Comparison of ENCODE assay signal across 24 cellular contexts in the genomic region with DNA sequence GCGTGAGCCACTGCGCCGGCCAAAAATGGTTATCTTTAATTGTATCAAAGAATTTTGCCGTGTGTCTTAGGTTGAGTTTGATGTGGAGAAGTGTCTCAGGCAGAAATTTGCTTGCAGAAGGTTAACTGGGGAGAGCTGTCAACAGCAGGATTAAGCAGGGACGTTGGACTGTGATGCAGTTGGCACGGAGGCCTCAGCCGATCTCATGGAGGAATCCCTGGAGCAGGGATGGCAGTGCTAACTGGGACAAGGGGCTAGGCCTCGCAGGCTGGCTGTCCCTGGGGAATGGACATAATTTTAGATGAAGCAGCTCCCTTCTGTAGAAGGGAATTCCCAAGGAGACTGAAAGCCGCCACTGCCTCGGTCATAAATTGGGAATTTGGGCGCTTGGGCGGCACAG. TPM values are rescaled to one million over a fixed set of nuclear protein-coding genes. Genes with fewer than 3 reads are reported as not detected.
A peak's percentile ranks its signal among the peaks of the same experiment; 100 is the strongest.
DNase-seq lines count a peak whose midpoint lies in the region; ATAC-seq, FAIRE-seq and TF ChIP-seq lines count a peak whose summit lies in the region.
"Had no signal": no experiment of that assay in that cellular context is flagged by ENCODE, and none has a peak within 500 bp of the region (broad histone marks: within the 10 kb centered on the region; RNA-seq: fewer than 3 reads in every experiment).

No MANE protein-coding gene starts in this region.

- no peaks in the 10 kb centered on the region for H3K79me2 ChIP-seq in K562 (ENCODE audit: control insufficient read depth, insufficient read depth, low read length)

- no peaks in the 10 kb centered on the region for H3K27me3 ChIP-seq in K562 (ENCODE audit: control insufficient read depth in 2 of 2, insufficient read depth in 2 of 2, low read length in 2 of 2)
- H3K27me3 ChIP-seq: BLaER1 had no signal

- FAIRE-seq in K562 (lab: Jason Lieb, UNC): no peak
- FAIRE-seq: D721Med, H1 had no signal

- CTCF ChIA-PET in K562 (lab: Yijun Ruan, JAX; ENCODE audit: low intra/inter-chr PET ratio): no interaction called here

- no peak for TF ChIP-seq POLR2A in K562 (conservative IDR thresholded peaks at IDR 0.05)

- no peaks in the 10 kb centered on the region for H3K27me3 Mint-ChIP-seq in stimulated activated naive B cell treated with anti-CD40 and anti-IgM and Interleukin-4, amounts not matched to agents 10 μg/mL and 1 μg/mL and 100 μg/mL, for 72 hours

- H3K4me1 ChIP-seq in K562 (replicated peaks in 1 of 2; ENCODE audit: control insufficient read depth in 2 of 2, insufficient read depth in 2 of 2, low read length in 2 of 2) (no peaks in the 10 kb centered on the region), mucosa of descending colon (ENCODE audit: low read depth) (no peaks in the 10 kb centered on the region)
- H3K4me1 ChIP-seq: BLaER1 had no signal

- POLR2A ChIA-PET in K562 (lab: Yijun Ruan, JAX): interaction anchor here (0.9 kb wide), 1 partner anchor 9 kb away, joined by 3 read pairs; no protein-coding TSS in a partner anchor

- no peaks in the 10 kb centered on the region for H3K9me1 ChIP-seq in K562 (ENCODE audit: control insufficient read depth, insufficient read depth, low read length)

- H3K4me3 Mint-ChIP-seq in stimulated activated naive B cell treated with anti-CD40 and anti-IgM and Interleukin-4, amounts not matched to agents 10 μg/mL and 1 μg/mL and 100 μg/mL, for 72 hours: no peak overlapping the region
- H3K4me3 Mint-ChIP-seq: CD4-positive, CD25-positive, alpha-beta regulatory T cell; IgD-negative memory B cell had no signal

- peak overlapping the region; percentile 14 for H3K27ac Mint-ChIP-seq in stimulated activated naive B cell treated with anti-CD40 and anti-IgM and Interleukin-4, amounts not matched to agents 10 μg/mL and 1 μg/mL and 100 μg/mL, for 72 hours
- H3K27ac Mint-ChIP-seq: CD4-positive, CD25-positive, alpha-beta regulatory T cell; IgD-negative memory B cell had no signal

- no peak for TF ChIP-seq RAD21 in K562 (CRISPR knock-in tag; conservative IDR thresholded peaks at IDR 0.05 in 1 of 2, IDR thresholded peaks at IDR 0.05 in 1 of 2)

- no peaks in the 10 kb centered on the region for H3K4me1 Mint-ChIP-seq in stimulated activated naive B cell treated with anti-CD40 and anti-IgM and Interleukin-4, amounts not matched to agents 10 μg/mL and 1 μg/mL and 100 μg/mL, for 72 hours
- H3K4me1 Mint-ChIP-seq: CD4-positive, CD25-positive, alpha-beta regulatory T cell had no signal

- H3K36me3 ChIP-seq in K562 (ENCODE audit: control insufficient read depth, insufficient read depth, low read length): no peaks in the 10 kb centered on the region
- H3K36me3 ChIP-seq in mucosa of descending colon (ENCODE audit: low read depth): no peaks in the 10 kb centered on the region
- H3K36me3 ChIP-seq: BLaER1 had no signal

- no peaks in the 10 kb centered on the region for H3K9me3 Mint-ChIP-seq in stimulated activated naive B cell treated with anti-CD40 and anti-IgM and Interleukin-4, amounts not matched to agents 10 μg/mL and 1 μg/mL and 100 μg/mL, for 72 hours
- H3K9me3 Mint-ChIP-seq: IgD-negative memory B cell had no signal

- H3K4me3 ChIP-seq in K562 (no peak overlapping the region), mucosa of descending colon (no peak overlapping the region)
- H3K4me3 ChIP-seq: BLaER1, SK-N-MC had no signal

- ATAC-seq in Right ventricle myocardium inferior (peak; percentile 76), K562 (no peak), left ventricle myocardium superior (peak; percentile 77), mucosa of descending colon (no peak)
- ATAC-seq in stimulated activated naive B cell treated with anti-CD40 and anti-IgM and Interleukin-4, amounts not matched to agents 10 μg/mL and 1 μg/mL and 100 μg/mL, for 72 hours (replicated peaks): no peak

- DNase-seq in Right ventricle myocardium inferior (ENCODE audit: missing footprints): no peak
- no peak for DNase-seq in cardiac septum (ENCODE audit: low spot score)
- no peak for DNase-seq in K562 (ENCODE audit: extremely low read depth in 1 of 4, low spot score in 3 of 4)
- DNase-seq in left ventricle myocardium superior: peak; percentile 39
- no peak for DNase-seq in stimulated activated naive B cell treated with anti-CD40 and anti-IgM and Interleukin-4, amounts not matched to agents 10 μg/mL and 1 μg/mL and 100 μg/mL, for 72 hours
- DNase-seq in mucosa of descending colon: no peak
- no peak for DNase-seq in SIG-M5 (lab: John Stamatoyannopoulos, UW)
- DNase-seq: CD4-positive, CD25-positive, alpha-beta regulatory T cell; DMS53; HCEC 1CT; NCI-H1048; NCI-H1417; NCI-H1694; NCI-H2081; NCI-H2171; NCI-H524; NCI-H748 treated with DMSO at 0.1 percent for 48 hours; RPMI8226; SHP77 treated with DMSO at 0.1 percent for 48 hours had no signal

- intact Hi-C loops in Right ventricle myocardium inferior (cut with DNase I): no loop called here
- intact Hi-C loops in cardiac septum (cut with DNase I): loop anchor here (10.0 kb wide), 1 partner anchor 126 kb away; no protein-coding TSS in a partner anchor
- intact Hi-C loops in K562 (cut with micrococcal nuclease): no loop called here
- intact Hi-C loops in left ventricle myocardium superior (cut with micrococcal nuclease): no loop called here
- intact Hi-C loops in mucosa of descending colon (cut with DNase I, micrococcal nuclease): no loop called here

- H2AFZ ChIP-seq in K562 (ENCODE audit: low read depth, low read length): 0 out of 2 replicates have a peak overlapping the region, but pooled peaks have one; percentile 9

- no peak overlapping the region for H3K27ac ChIP-seq in K562 (ENCODE audit: extremely low read depth, low read depth, low read length)
- H3K27ac ChIP-seq: BLaER1, SK-N-MC had no signal

- no peak overlapping the region for H3K4me2 ChIP-seq in K562 (ENCODE audit: insufficient read depth, low read length)
- H3K4me2 ChIP-seq: BLaER1 had no signal

- no peaks in the 10 kb centered on the region for H3K9me3 ChIP-seq in K562 (replicated peaks; ENCODE audit: control insufficient read depth, insufficient read depth, low read depth, low read length)
- H3K9me3 ChIP-seq in mucosa of descending colon: no peaks in the 10 kb centered on the region
- H3K9me3 ChIP-seq: BLaER1 had no signal

- no TSS peak for BruUV-seq in K562 (replicated peaks; lab: Mats Ljungman, UMichigan)

- in situ Hi-C loops in K562 (cut with MboI): no loop called here

- no peak for TF ChIP-seq CTCF in K562 (IDR thresholded peaks at IDR 0.05 in 2 of 3, conservative IDR thresholded peaks at IDR 0.05 in 1 of 3; ENCODE audit: insufficient read depth in 2 of 3, low read depth in 1 of 3, low read length in 3 of 3)
- TF ChIP-seq CTCF in mucosa of descending colon (IDR thresholded peaks at IDR 0.05): no peak

- TF ChIP-seq EP300 in K562 (IDR thresholded peaks at IDR 0.05; ENCODE audit: low read length): no peak

- no peaks in the 10 kb centered on the region for H4K20me1 ChIP-seq in K562 (replicated peaks; ENCODE audit: control insufficient read depth, insufficient read depth, low read length)
- H4K20me1 ChIP-seq: BLaER1 had no signal

- 62% methylated on average over 12 of the region's 12 CpGs for WGBS in K562 (ENCODE audit: insufficient coverage, low coverage, missing lambda C conversion rate)

- H3K36me3 Mint-ChIP-seq in stimulated activated naive B cell treated with anti-CD40 and anti-IgM and Interleukin-4, amounts not matched to agents 10 μg/mL and 1 μg/mL and 100 μg/mL, for 72 hours: no peaks in the 10 kb centered on the region
- H3K36me3 Mint-ChIP-seq: CD4-positive, CD25-positive, alpha-beta regulatory T cell; IgD-negative memory B cell had no signal

- no peak overlapping the region for H3K9ac ChIP-seq in K562 (ENCODE audit: insufficient read depth in 1 of 2, low read depth in 2 of 2, low read length in 2 of 2)
- H3K9ac ChIP-seq: BLaER1 had no signal

TF ChIP-seq in K562, 482 proteins besides CTCF, POLR2A, EP300 and RAD21:
- TF ChIP-seq, protein P1, sequence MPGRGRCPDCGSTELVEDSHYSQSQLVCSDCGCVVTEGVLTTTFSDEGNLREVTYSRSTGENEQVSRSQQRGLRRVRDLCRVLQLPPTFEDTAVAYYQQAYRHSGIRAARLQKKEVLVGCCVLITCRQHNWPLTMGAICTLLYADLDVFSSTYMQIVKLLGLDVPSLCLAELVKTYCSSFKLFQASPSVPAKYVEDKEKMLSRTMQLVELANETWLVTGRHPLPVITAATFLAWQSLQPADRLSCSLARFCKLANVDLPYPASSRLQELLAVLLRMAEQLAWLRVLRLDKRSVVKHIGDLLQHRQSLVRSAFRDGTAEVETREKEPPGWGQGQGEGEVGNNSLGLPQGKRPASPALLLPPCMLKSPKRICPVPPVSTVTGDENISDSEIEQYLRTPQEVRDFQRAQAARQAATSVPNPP (IDR thresholded peaks at IDR 0.05; ENCODE audit: borderline replicate concordance, insufficient read depth, insufficient read length): no peak
- no peak for TF ChIP-seq E2F5 (CRISPR knock-in tag; IDR thresholded peaks at IDR 0.05)
- no peak for TF ChIP-seq ZEB2 (IDR thresholded peaks at IDR 0.05)

RNA-seq across cellular contexts. Expression of gene KIF5B, which starts 12.3 kb away (rescaled TPM):
- 138 TPM for total RNA-seq in Right ventricle myocardium inferior
- 181 TPM for total RNA-seq in cardiac septum
- 12.1 and 40.7 TPM in 2 replicates for total RNA-seq in K562 (2011; cell fraction: chromatin; rRNA removed; ENCODE audit: low replicate concordance)
- 9.5 and 10.9 TPM in 2 replicates for total RNA-seq in K562 (2011; cell fraction: nucleolus; rRNA removed)
- 17.3 and 22.1 TPM in 2 replicates for total RNA-seq in K562 (2011; cell fraction: nucleoplasm; rRNA removed)
- total RNA-seq in K562 (2014; rRNA removed): 61.5 and 68.9 TPM in 2 replicates
- 94.4 and 107 TPM in 2 replicates for total RNA-seq in K562 (2014; rRNA removed; fragmentation: Illumina TruSeq; extraction: Trizol)
- 87.2 and 93.1 TPM in 2 replicates for total RNA-seq in K562 (2015; rRNA removed; fragmentation: Illumina TruSeq; extraction: Trizol)
- total RNA-seq in K562 (2021): 70.2 and 77.9 TPM in 2 replicates
- 39.2 and 49.4 TPM in 2 replicates for polyA plus RNA-seq in K562 (2011; rRNA removed)
- polyA plus RNA-seq in K562 (2011; cell fraction: cytosol; rRNA removed): 8.2 and 15.4 TPM in 2 replicates
- polyA plus RNA-seq in K562 (2011; cell fraction: nucleus; rRNA removed): 10.7 and 15.8 TPM in 2 replicates
- polyA plus RNA-seq in K562 (2012): 50.4 and 51.7 TPM in 2 replicates
- polyA plus RNA-seq in K562 (2014; fragmentation: Illumina TruSeq; extraction: Trizol): 70.3 and 78.1 TPM in 2 replicates
- polyA plus RNA-seq in K562 (2014; fragmentation: Nextera tagmentation; extraction: Ambion mirVana): 10 to 100 TPM; 24.4 to 29.8 TPM
- 40.3 and 46.2 TPM in 2 replicates for polyA plus RNA-seq in K562 (2014; rRNA removed)
- 116 and 143 TPM in 2 replicates for polyA minus RNA-seq in K562 (2011; rRNA and poly(A)+ RNA removed)
- 47.3 and 50.2 TPM in 2 replicates for polyA minus RNA-seq in K562 (2011; cell fraction: cytosol; rRNA and poly(A)+ RNA removed)
- polyA minus RNA-seq in K562 (2011; cell fraction: nucleus; rRNA and poly(A)+ RNA removed): 17.5 and 33.8 TPM in 2 replicates
- total RNA-seq in left ventricle myocardium superior: 139 TPM
- total RNA-seq in mucosa of descending colon: 100 to 1,000 TPM in 2 of 3 donors, 10 to 100 TPM in 1; 91.6 to 188 (median 109) TPM

Comparison
In these comparisons a context has a peak if more than half of its experiments do, and no peak if none do; other contexts are left out.
1. ATAC-seq: peak in Right ventricle myocardium inferior (single experiment) and left ventricle myocardium superior (single experiment); none in K562 (single experiment), stimulated activated naive B cell treated with anti-CD40 and anti-IgM and Interleukin-4, amounts not matched to agents 10 μg/mL and 1 μg/mL and 100 μg/mL, for 72 hours (0 of 2) and mucosa of descending colon (single experiment).